In genomic region chr3:111695584-111696213, GRCh38 we compare ENCODE assay signal across 10 cellular contexts. TPM values are rescaled to one million over a fixed set of nuclear protein-coding genes. Genes with fewer than 3 reads are reported as not detected.
DNase-seq lines count a peak whose midpoint lies in the region; ATAC-seq and TF ChIP-seq lines count a peak whose summit lies in the region.
"Had no signal": no experiment of that assay in that cellular context is flagged by ENCODE, and none has a peak within 500 bp of the region (broad histone marks: within the 10 kb centered on the region; RNA-seq: fewer than 3 reads in every experiment).

No MANE protein-coding gene starts in this region.

- intact Hi-C loops in natural killer cell (cut with micrococcal nuclease) = loop anchor here (2.0 kb wide), 1 partner anchor 17 kb away; no protein-coding TSS in a partner anchor

- H3K9me3 Mint-ChIP-seq in natural killer cell (no peaks in the 10 kb centered on the region), progenitor cell of endocrine pancreas (ENCODE audit: low read depth) (no peaks in the 10 kb centered on the region)

- no peaks in the 10 kb centered on the region for H3K27me3 Mint-ChIP-seq in natural killer cell (ENCODE audit: low read depth in 2 of 2)
- H3K27me3 Mint-ChIP-seq in progenitor cell of endocrine pancreas = peaks cover 5% of the 10 kb centered on the region

- H3K36me3 Mint-ChIP-seq in natural killer cell = no peaks in the 10 kb centered on the region
- no peaks in the 10 kb centered on the region for H3K36me3 Mint-ChIP-seq in progenitor cell of endocrine pancreas (ENCODE audit: insufficient read depth)

- TF ChIP-seq CTCF in astrocyte of the spinal cord (IDR thresholded peaks at IDR 0.05; ENCODE audit: low read depth, low read length) (no peak), natural killer cell (IDR thresholded peaks at IDR 0.05) (no peak), progenitor cell of endocrine pancreas (IDR thresholded peaks at IDR 0.05; ENCODE audit: unreplicated experiment) (no peak)

- DNase-seq in ELR (ENCODE audit: low read depth) = peak; percentile 96
- DNase-seq in LHCN-M2 (ENCODE audit: low read depth) = peak; percentile 88
- DNase-seq in astrocyte of the spinal cord (ENCODE audit: low read depth, low spot score) = peak; percentile 75
- no peak for DNase-seq in natural killer cell
- no peak for DNase-seq in NCI-H1092 treated with DMSO at 0.1 percent for 48 hours (lab: John Stamatoyannopoulos, UW)
- no peak for DNase-seq in SIG-M5 (lab: John Stamatoyannopoulos, UW)
- no peak for DNase-seq in progenitor cell of endocrine pancreas (ENCODE audit: low spot score, unreplicated experiment)
- DNase-seq: NCI-H1930, posterior cingulate gyrus, RPMI8226 had no signal

- no peak overlapping the region for H3K4me3 ChIP-seq in astrocyte of the spinal cord (ENCODE audit: low read depth, low read length)

- peak overlapping the region; percentile 76 to 93 for H3K27ac Mint-ChIP-seq in natural killer cell
- H3K27ac Mint-ChIP-seq in progenitor cell of endocrine pancreas = no peak overlapping the region

- peak; percentile 73 to 87 (median 84) for ATAC-seq in natural killer cell

- in situ Hi-C loops in astrocyte of the spinal cord (cut with HindIII; ENCODE audit: low sequenced_read_pairs) = no loop called here

- peak overlapping the region; percentile 57 for H3K4me3 Mint-ChIP-seq in natural killer cell
- H3K4me3 Mint-ChIP-seq in progenitor cell of endocrine pancreas (ENCODE audit: low read depth) = no peak overlapping the region

- H3K4me1 Mint-ChIP-seq in natural killer cell (peaks cover 44 to 69% of the 10 kb centered on the region in 2 donors), progenitor cell of endocrine pancreas (ENCODE audit: low read depth) (peaks cover 22% of the 10 kb centered on the region)

RNA-seq across cellular contexts. Expression of gene PLCXD2, which starts 21.2 kb away (rescaled TPM):
- total RNA-seq in LHCN-M2 (2014; rRNA removed) (0.38 and 0.69 TPM in 2 replicates), natural killer cell (10 to 100 TPM; 31.6 to 37.5 (median 32.5) TPM), progenitor cell of endocrine pancreas (20.1 and 23.9 TPM in 2 replicates)
- 0.11 TPM for polyA plus RNA-seq in LHCN-M2 (2012)

Comparison
In these comparisons a context has a peak if more than half of its experiments do, and no peak if none do; other contexts are left out.
1. DNase-seq: peak in ELR (single experiment), LHCN-M2 (single experiment) and astrocyte of the spinal cord (single experiment); none in natural killer cell (single experiment), NCI-H1092 treated with DMSO at 0.1 percent for 48 hours (single experiment), SIG-M5 (single experiment) and progenitor cell of endocrine pancreas (single experiment).
2. RNA of gene PLCXD2, which starts 21.2 kb away (total RNA-seq): 31.6 to 37.5 TPM in natural killer cell and 20.1 to 23.9 TPM in progenitor cell of endocrine pancreas; 0.38 to 0.69 TPM in LHCN-M2; every median in the first group is over 10 times any median in the second.